13 cellular contexts compared by ENCODE assay signal in the genomic region with DNA sequence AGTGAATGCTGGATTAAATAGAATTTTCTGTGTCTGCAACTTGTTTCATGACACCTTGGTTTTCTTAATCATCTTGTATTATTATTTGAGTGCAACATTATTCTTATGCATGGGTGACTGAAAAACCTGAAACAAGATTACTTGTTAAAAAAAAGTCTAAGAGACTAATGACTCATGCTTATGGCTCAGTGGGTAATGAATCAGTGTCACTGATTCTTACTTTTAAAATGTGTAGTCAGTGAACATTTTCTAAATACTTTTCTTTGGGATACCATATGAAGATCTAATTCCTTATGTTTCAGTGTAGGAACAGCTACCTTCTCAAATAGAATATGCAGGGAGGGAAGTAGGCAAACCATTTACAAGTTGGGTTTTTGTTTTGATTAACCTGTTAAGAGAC.
DNase-seq lines count a peak whose midpoint lies in the region; ATAC-seq, FAIRE-seq and TF ChIP-seq lines count a peak whose summit lies in the region.
"Had no signal": no experiment of that assay in that cellular context is flagged by ENCODE, and none has a peak within 500 bp of the region (broad histone marks: within the 10 kb centered on the region; RNA-seq: fewer than 3 reads in every experiment).

No MANE protein-coding gene starts in this region.

- peak; percentile 86 for ATAC-seq in SK-N-SH treated with all-trans-retinoic acid at 6 μM for 48 hours
- no peak for ATAC-seq in HG02884 (IDR thresholded peaks at IDR 0.05; ENCODE audit: unreplicated experiment)
- ATAC-seq: activated naive CD8-positive, alpha-beta T cell treated with anti-CD3 and anti-CD28 coated beads, Interleukin-2, amount 50 U/mL, for 24 hours had no signal

- H3K4me3 ChIP-seq in fibroblast of pulmonary artery (replicated peaks; ENCODE audit: low read depth, low read length) = no peak overlapping the region
- H3K4me3 ChIP-seq: Peyer's patch, right atrium auricular region, suprapubic skin had no signal

- TF ChIP-seq CTCF in fibroblast of pulmonary artery (IDR thresholded peaks at IDR 0.05; ENCODE audit: low read length, missing control alignments) = no peak

- FAIRE-seq in H54 (lab: Jason Lieb, UNC) (peak; percentile 92), urothelium cell line (lab: Jason Lieb, UNC) (no peak), frontal cortex (lab: Jason Lieb, UNC) (no peak)
- FAIRE-seq: GM18507 had no signal

- no peak for TF ChIP-seq POLR2A in H54 (IDR thresholded peaks at IDR 0.05; ENCODE audit: low read depth, low read length)

- DNase-seq in H54 (ENCODE audit: insufficient read length, low spot score) (no peak), fibroblast of pulmonary artery (ENCODE audit: low read depth) (peak; percentile 60), urothelium cell line (ENCODE audit: low spot score) (peak; percentile 8), frontal cortex (ENCODE audit: low spot score in 2 of 2) (no peak), cerebellum (ENCODE audit: low spot score) (no peak)
- DNase-seq: activated naive CD8-positive, alpha-beta T cell treated with anti-CD3 and anti-CD28 coated beads, Interleukin-2, amount 50 U/mL, for 24 hours; Kasumi-1; Peyer's patch had no signal

TF ChIP-seq in SK-N-SH treated with all-trans-retinoic acid at 6 μM for 48 hours, 23 proteins besides CTCF, POLR2A, EP300 and RAD21:
- no peak for TF ChIP-seq SNAI2 (CRISPR knock-in tag; IDR thresholded peaks at IDR 0.05)
- no peak for TF ChIP-seq TCF4 (CRISPR knock-in tag; IDR thresholded peaks at IDR 0.05; ENCODE audit: borderline replicate concordance)
- peak; percentile 69 for TF ChIP-seq ISL1 (CRISPR knock-in tag; IDR thresholded peaks at IDR 0.05)
- 0 out of 2 replicates have a peak, but pooled peaks have one; percentile 22 for TF ChIP-seq TOX (CRISPR knock-in tag; IDR thresholded peaks at IDR 0.05; ENCODE audit: borderline replicate concordance)
- no peak for TF ChIP-seq BACH2 (CRISPR knock-in tag; IDR thresholded peaks at IDR 0.05; ENCODE audit: borderline replicate concordance)

Comparison
In these comparisons a context has a peak if more than half of its experiments do, and no peak if none do; other contexts are left out.
1. DNase-seq: peak in fibroblast of pulmonary artery (single experiment) and urothelium cell line (single experiment); none in H54 (single experiment), frontal cortex (0 of 2) and cerebellum (single experiment).